25 cellular contexts compared by ENCODE assay signal in genomic region chr1:33738536-33738935, GRCh38.
"Had no signal": no experiment of that assay in that cellular context is flagged by ENCODE, and none has a peak within 500 bp of the region (broad histone marks: within the 10 kb centered on the region; RNA-seq: fewer than 3 reads in every experiment).

No MANE protein-coding gene starts in this region.

- H3K79me2 ChIP-seq: hepatocyte had no signal

- H3K36me3 Mint-ChIP-seq: immature natural killer cell, memory B cell, naive B cell had no signal

- H3K4me3 ChIP-seq: colonic mucosa, dorsolateral prefrontal cortex, esophagus squamous epithelium, gastrocnemius medialis, hepatocyte, left lung, lower lobe of right lung, mucosa of descending colon had no signal

- H3K4me2 ChIP-seq: hepatocyte had no signal

- H3K27ac Mint-ChIP-seq: effector memory CD8-positive, alpha-beta T cell; endodermal cell; immature natural killer cell; memory B cell; naive B cell had no signal

- H3K27me3 ChIP-seq: colonic mucosa, dorsolateral prefrontal cortex, gastrocnemius medialis had no signal

- H3K9me3 Mint-ChIP-seq: effector memory CD8-positive, alpha-beta T cell; endodermal cell; immature natural killer cell; memory B cell had no signal

- H3K4me3 Mint-ChIP-seq: effector memory CD8-positive, alpha-beta T cell; endodermal cell; immature natural killer cell; memory B cell; naive B cell had no signal

- H3K4me1 ChIP-seq: colonic mucosa, esophagus squamous epithelium, gastrocnemius medialis, left lung, lower lobe of right lung had no signal

- H3K4me1 Mint-ChIP-seq: immature natural killer cell, memory B cell, naive B cell had no signal

- H2AFZ ChIP-seq: hepatocyte had no signal

- DNase-seq: colonic mucosa; dermis blood vessel endothelial cell; dorsolateral prefrontal cortex; effector CD8-positive, alpha-beta T cell; effector memory CD8-positive, alpha-beta T cell; endodermal cell; erythroblast; esophagus squamous epithelium; foreskin fibroblast; foreskin melanocyte; gastrocnemius medialis; glutamatergic neuron; hypothalamus; immature natural killer cell; left cardiac atrium; left lung; left ventricle myocardium superior; lower lobe of right lung; mesendoderm; mucosa of descending colon; naive B cell had no signal

- ATAC-seq: effector memory CD8-positive, alpha-beta T cell; esophagus mucosa; gastrocnemius medialis; left cardiac atrium; left lung; left ventricle myocardium superior; lower lobe of right lung; mucosa of descending colon had no signal

- H3K9me3 ChIP-seq: colonic mucosa, esophagus squamous epithelium, gastrocnemius medialis, left lung, lower lobe of right lung, mucosa of descending colon had no signal

- H3K27ac ChIP-seq: colonic mucosa, epithelial cell of prostate, esophagus squamous epithelium, gastrocnemius medialis, hepatocyte, left lung, lower lobe of right lung had no signal
